12 cellular contexts compared by ENCODE assay signal in the genomic region with DNA sequence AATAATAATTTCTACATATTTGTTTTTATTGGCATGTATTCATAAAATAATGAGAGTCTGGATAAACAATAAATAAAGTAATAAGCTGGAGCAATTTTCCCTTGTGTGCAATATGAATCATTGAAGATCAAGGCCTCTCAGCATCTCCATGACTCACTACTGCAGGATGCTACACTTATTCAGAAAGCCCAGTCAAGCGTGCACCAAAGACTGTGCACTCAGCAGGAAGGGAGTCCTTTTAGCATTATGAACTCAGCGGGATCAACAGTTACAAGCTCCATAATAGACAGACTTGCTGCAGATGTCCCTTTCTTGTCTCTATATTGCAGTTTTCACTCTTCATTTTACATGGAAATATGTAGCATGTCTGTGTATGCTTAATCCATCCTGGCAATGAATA.
A peak's percentile ranks its signal among the peaks of the same experiment; 100 is the strongest.
DNase-seq lines count a peak whose midpoint lies in the region; FAIRE-seq and TF ChIP-seq lines count a peak whose summit lies in the region.
"Had no signal": no experiment of that assay in that cellular context is flagged by ENCODE, and none has a peak within 500 bp of the region (broad histone marks: within the 10 kb centered on the region; RNA-seq: fewer than 3 reads in every experiment).

No MANE protein-coding gene starts in this region.

- no peak overlapping the region for H3K9ac ChIP-seq in colonic mucosa (ENCODE audit: low read depth in 2 of 2, low read length in 2 of 2)

- H3K27ac ChIP-seq in colonic mucosa: no peak overlapping the region
- H3K27ac ChIP-seq: sigmoid colon had no signal

- no peak overlapping the region for H3K4me3 ChIP-seq in colonic mucosa
- H3K4me3 ChIP-seq: sigmoid colon had no signal

- H3K9me3 ChIP-seq in colonic mucosa: no peaks in the 10 kb centered on the region

- H3K4me1 ChIP-seq in colonic mucosa: no peaks in the 10 kb centered on the region
- H3K4me1 ChIP-seq: sigmoid colon had no signal

- H3K27me3 ChIP-seq in colonic mucosa: no peaks in the 10 kb centered on the region
- H3K27me3 ChIP-seq: sigmoid colon had no signal

- DNase-seq in HTR-8/SVneo (ENCODE audit: insufficient read length, low spot score) (peak; percentile 11), NCI-H2171 treated with DMSO at 0.1 percent for 48 hours (lab: John Stamatoyannopoulos, UW) (peak; percentile 38), T1000 (lab: John Stamatoyannopoulos, UW) (peak; percentile 27), retina (peak; percentile 81), NOMO-1 treated with DMSO at 0.1 percent for 48 hours (lab: John Stamatoyannopoulos, UW; ENCODE audit: unreplicated experiment) (no peak), AG08395 (ENCODE audit: low spot score) (no peak), LoVo (ENCODE audit: low spot score) (no peak), colonic mucosa (no peak)
- DNase-seq: activated CD4-positive, alpha-beta memory T cell treated with anti-CD3 and anti-CD28 coated beads, Interleukin-2, amount 10 ng/mL, durations not matched to agents 7 days and 5 days; MV-4-11; sigmoid colon; SW 1271 had no signal

- no peaks in the 10 kb centered on the region for H3K36me3 ChIP-seq in colonic mucosa
- H3K36me3 ChIP-seq: sigmoid colon had no signal

- intact Hi-C loops in colonic mucosa (cut with DNase I): no loop called here

- FAIRE-seq in HTR-8/SVneo (lab: Jason Lieb, UNC): no peak

- TF ChIP-seq CTCF in colonic mucosa (IDR thresholded peaks at IDR 0.05): no peak

Comparison
In these comparisons a context has a peak if more than half of its experiments do, and no peak if none do; other contexts are left out.
1. DNase-seq: peak in HTR-8/SVneo (single experiment), NCI-H2171 treated with DMSO at 0.1 percent for 48 hours (single experiment), T1000 (single experiment) and retina (single experiment); none in NOMO-1 treated with DMSO at 0.1 percent for 48 hours (single experiment), AG08395 (single experiment), LoVo (single experiment) and colonic mucosa (single experiment).